In the genomic region with DNA sequence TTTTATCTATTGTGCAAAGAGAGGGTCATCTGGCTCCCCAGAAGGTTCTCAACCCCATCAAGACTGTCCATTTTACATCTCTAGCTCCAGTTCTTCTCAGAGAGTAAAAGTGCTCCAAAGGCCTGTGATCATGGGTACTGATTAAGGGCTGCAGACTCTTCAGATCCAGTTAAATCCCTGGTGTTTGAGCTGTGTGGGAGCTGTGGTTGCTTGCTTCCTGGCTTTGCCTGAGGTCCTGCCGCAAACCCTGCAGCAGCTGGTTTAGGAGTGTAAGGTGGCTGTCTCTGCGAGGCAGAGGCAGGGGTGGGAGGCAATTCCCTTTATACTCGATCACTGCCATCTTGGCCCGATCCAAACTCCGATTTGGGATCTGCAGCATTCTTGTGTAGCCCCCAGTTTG, we compare ENCODE assay signal across 1 cellular context.
TF ChIP-seq lines count a peak whose summit lies in the region.

No MANE protein-coding gene starts in this region.

TF ChIP-seq in HCT116, 20 proteins besides CTCF, POLR2A, EP300 and RAD21 (continued from another document):
- TF ChIP-seq, protein P1, sequence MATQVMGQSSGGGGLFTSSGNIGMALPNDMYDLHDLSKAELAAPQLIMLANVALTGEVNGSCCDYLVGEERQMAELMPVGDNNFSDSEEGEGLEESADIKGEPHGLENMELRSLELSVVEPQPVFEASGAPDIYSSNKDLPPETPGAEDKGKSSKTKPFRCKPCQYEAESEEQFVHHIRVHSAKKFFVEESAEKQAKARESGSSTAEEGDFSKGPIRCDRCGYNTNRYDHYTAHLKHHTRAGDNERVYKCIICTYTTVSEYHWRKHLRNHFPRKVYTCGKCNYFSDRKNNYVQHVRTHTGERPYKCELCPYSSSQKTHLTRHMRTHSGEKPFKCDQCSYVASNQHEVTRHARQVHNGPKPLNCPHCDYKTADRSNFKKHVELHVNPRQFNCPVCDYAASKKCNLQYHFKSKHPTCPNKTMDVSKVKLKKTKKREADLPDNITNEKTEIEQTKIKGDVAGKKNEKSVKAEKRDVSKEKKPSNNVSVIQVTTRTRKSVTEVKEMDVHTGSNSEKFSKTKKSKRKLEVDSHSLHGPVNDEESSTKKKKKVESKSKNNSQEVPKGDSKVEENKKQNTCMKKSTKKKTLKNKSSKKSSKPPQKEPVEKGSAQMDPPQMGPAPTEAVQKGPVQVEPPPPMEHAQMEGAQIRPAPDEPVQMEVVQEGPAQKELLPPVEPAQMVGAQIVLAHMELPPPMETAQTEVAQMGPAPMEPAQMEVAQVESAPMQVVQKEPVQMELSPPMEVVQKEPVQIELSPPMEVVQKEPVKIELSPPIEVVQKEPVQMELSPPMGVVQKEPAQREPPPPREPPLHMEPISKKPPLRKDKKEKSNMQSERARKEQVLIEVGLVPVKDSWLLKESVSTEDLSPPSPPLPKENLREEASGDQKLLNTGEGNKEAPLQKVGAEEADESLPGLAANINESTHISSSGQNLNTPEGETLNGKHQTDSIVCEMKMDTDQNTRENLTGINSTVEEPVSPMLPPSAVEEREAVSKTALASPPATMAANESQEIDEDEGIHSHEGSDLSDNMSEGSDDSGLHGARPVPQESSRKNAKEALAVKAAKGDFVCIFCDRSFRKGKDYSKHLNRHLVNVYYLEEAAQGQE (IDR thresholded peaks at IDR 0.05; ENCODE audit: low read depth) = no peak
TF ChIP-seq in HCT116: peak in this region for 0.
